ENCODE assay signal across 13 cellular contexts in the genomic region with DNA sequence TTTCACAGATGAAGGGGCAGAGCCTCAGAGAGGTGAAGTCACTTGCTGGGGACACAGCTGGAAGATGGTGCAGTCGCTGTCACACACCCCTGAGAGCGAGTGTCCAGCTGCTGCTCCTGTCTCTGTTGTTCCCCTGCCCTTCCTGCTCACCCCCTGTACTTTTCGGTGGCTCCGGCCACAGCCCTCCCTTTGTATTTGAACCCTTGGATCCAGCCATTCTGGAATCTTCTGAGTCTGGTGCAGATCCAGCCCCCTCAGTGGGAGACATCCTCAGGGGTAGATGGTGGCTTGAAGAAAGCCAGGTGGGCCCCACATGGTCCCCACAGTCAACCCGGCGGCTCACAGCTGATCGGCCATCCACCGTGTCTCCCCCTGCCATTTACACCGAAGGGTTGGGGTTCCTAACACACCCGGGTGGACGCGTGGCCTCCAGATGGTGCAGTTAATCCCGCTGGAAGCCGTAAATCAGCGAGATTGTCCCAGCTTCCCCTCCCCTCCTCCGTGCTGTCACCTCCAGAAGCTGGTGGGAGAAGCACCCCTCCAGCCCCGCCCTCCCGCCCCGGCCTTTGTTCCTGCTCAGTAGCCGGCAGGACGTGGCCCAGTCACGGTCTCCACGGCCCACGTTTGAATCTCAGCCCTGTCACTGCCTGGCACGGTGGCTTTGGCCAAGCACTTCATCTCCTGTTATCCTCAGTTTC.
DNase-seq lines count a peak whose midpoint lies in the region; ATAC-seq and TF ChIP-seq lines count a peak whose summit lies in the region.
"Had no signal": no experiment of that assay in that cellular context is flagged by ENCODE, and none has a peak within 500 bp of the region (broad histone marks: within the 10 kb centered on the region; RNA-seq: fewer than 3 reads in every experiment).

No MANE protein-coding gene starts in this region.

- H3K4ac ChIP-seq in mesenchymal stem cell (ENCODE audit: low read depth in 1 of 2, low read length in 2 of 2): peak overlapping the region; percentile 34 to 79

- H4K91ac ChIP-seq in mesenchymal stem cell (ENCODE audit: low read length): peak overlapping the region; percentile 92

- TF ChIP-seq CTCF in right atrium auricular region (IDR thresholded peaks at IDR 0.05) (no peak), OCI-LY7 (conservative IDR thresholded peaks at IDR 0.05; ENCODE audit: low read length) (no peak), vagina (IDR thresholded peaks at IDR 0.05) (no peak), smooth muscle cell (IDR thresholded peaks at IDR 0.05; ENCODE audit: borderline replicate concordance, insufficient read depth, poor library complexity, severe bottlenecking) (no peak)

- peak overlapping the region; percentile 100 for H4K8ac ChIP-seq in mesenchymal stem cell (ENCODE audit: low read length)

- H3F3A ChIP-seq in smooth muscle cell (ENCODE audit: low read depth): peaks cover 10% of the 10 kb centered on the region

- WGBS in right cardiac atrium: 70% methylated on average over 25 of the region's 25 CpGs
- 37% methylated on average over 23 of the region's 25 CpGs for WGBS in mesenchymal stem cell
- WGBS in smooth muscle cell (ENCODE audit: low lambda C conversion rate): 50% methylated on average over 25 of the region's 25 CpGs

- H3K79me2 ChIP-seq in OCI-LY7 (ENCODE audit: insufficient read depth, low read depth, low read length): no peaks in the 10 kb centered on the region
- H3K79me2 ChIP-seq in smooth muscle cell (ENCODE audit: low read depth): no peaks in the 10 kb centered on the region

- DNase-seq in right cardiac atrium: peak in 2 of 3 donors; percentile 46 to 48
- no peak for DNase-seq in right atrium auricular region (ENCODE audit: low spot score)
- no peak for DNase-seq in OCI-LY7 (ENCODE audit: low spot score)
- DNase-seq in mesenchymal stem cell: peak; percentile 34
- no peak for DNase-seq in vagina (ENCODE audit: extremely low spot score in 2 of 2)
- DNase-seq in RPMI8226: no peak
- DNase-seq in smooth muscle cell (lab: John Stamatoyannopoulos, UW; ENCODE audit: unreplicated experiment): no peak
- DNase-seq: activated effector memory CD4-positive, alpha-beta T cell treated with anti-CD3 and anti-CD28 coated beads, Interleukin-2, amount 50 U/mL, for 16 hours; Karpas-422 had no signal

- CTCF ChIA-PET in OCI-LY7 (lab: Charles Lee; ENCODE audit: unreplicated experiment): interaction anchor here (0.5 kb wide), 1 partner anchor 1845 kb away, joined by 3 read pairs; no protein-coding TSS in a partner anchor

- no peak overlapping the region for H2AFZ ChIP-seq in OCI-LY7 (ENCODE audit: low read length)
- no peak overlapping the region for H2AFZ ChIP-seq in mesenchymal stem cell (ENCODE audit: low read depth, low read length)
- no peak overlapping the region for H2AFZ ChIP-seq in smooth muscle cell (ENCODE audit: low read depth)

- H4K20me1 ChIP-seq in OCI-LY7 (ENCODE audit: insufficient read depth, low read length): no peaks in the 10 kb centered on the region
- H4K20me1 ChIP-seq in smooth muscle cell (ENCODE audit: low read depth): no peaks in the 10 kb centered on the region

- peak overlapping the region; percentile 47 to 98 for H2BK12ac ChIP-seq in mesenchymal stem cell (ENCODE audit: low read length in 2 of 2)

- H3K4me2 ChIP-seq in OCI-LY7 (ENCODE audit: low read length) (peak overlapping the region; percentile 28; the same call in 1 of the 2 replicates), mesenchymal stem cell (ENCODE audit: low read length, poor library complexity, severe bottlenecking) (no peak overlapping the region), smooth muscle cell (no peak overlapping the region)

- no peak for TF ChIP-seq POLR2A in vagina (IDR thresholded peaks at IDR 0.05)

- H3K27ac ChIP-seq in right cardiac atrium (ENCODE audit: low read length): no peak overlapping the region
- H3K27ac ChIP-seq in right atrium auricular region: no peak overlapping the region
- no peak overlapping the region for H3K27ac ChIP-seq in OCI-LY7 (ENCODE audit: low read depth, low read length, poor library complexity, severe bottlenecking)
- H3K27ac ChIP-seq in mesenchymal stem cell (ENCODE audit: low read length, poor library complexity, severe bottlenecking): no peak overlapping the region
- H3K27ac ChIP-seq in vagina: peak overlapping the region; percentile 98
- no peak overlapping the region for H3K27ac ChIP-seq in smooth muscle cell (ENCODE audit: low read depth)

- H3K14ac ChIP-seq in mesenchymal stem cell (ENCODE audit: low read length in 2 of 2): no peak overlapping the region

- BruUV-seq in OCI-LY7 (replicated peaks; lab: Mats Ljungman, UMichigan): no TSS peak

- no peak overlapping the region for H3K23ac ChIP-seq in mesenchymal stem cell (ENCODE audit: low read length in 2 of 2)

- intact Hi-C loops in right cardiac atrium (cut with DNase I) (loop anchor here in 1 of 4 donors (10.0 kb wide), 1 partner anchor 59 kb away; no protein-coding TSS in a partner anchor), OCI-LY7 (cut with micrococcal nuclease; ENCODE audit: unreplicated experiment) (no loop called here), vagina (cut with DNase I) (no loop called here)

- H3K9me3 ChIP-seq in right cardiac atrium (ENCODE audit: control insufficient read depth, low read length): no peaks in the 10 kb centered on the region
- H3K9me3 ChIP-seq in right atrium auricular region: no peaks in the 10 kb centered on the region
- no peaks in the 10 kb centered on the region for H3K9me3 ChIP-seq in OCI-LY7 (ENCODE audit: low read length)
- no peaks in the 10 kb centered on the region for H3K9me3 ChIP-seq in mesenchymal stem cell (ENCODE audit: control insufficient read depth, low read length)
- no peaks in the 10 kb centered on the region for H3K9me3 ChIP-seq in vagina
- H3K9me3 ChIP-seq in smooth muscle cell (replicated peaks; ENCODE audit: low read depth): no peaks in the 10 kb centered on the region
- H3K9me3 ChIP-seq: HAP-1, tibial nerve had no signal

- H2BK15ac ChIP-seq in mesenchymal stem cell (ENCODE audit: low read depth, poor library complexity, severe bottlenecking): peak overlapping the region; percentile 26

- H3K4me1 ChIP-seq in right cardiac atrium (ENCODE audit: control insufficient read depth, insufficient read depth, low read length) (peaks cover 5% of the 10 kb centered on the region), right atrium auricular region (peaks cover 0 to 31% of the 10 kb centered on the region in 2 donors), OCI-LY7 (ENCODE audit: insufficient read depth, low read length, poor library complexity, severe bottlenecking) (peaks cover 51% of the 10 kb centered on the region), mesenchymal stem cell (ENCODE audit: control insufficient read depth, insufficient read depth, low read depth, low read length) (peaks cover 42% of the 10 kb centered on the region), vagina (peaks cover 45% of the 10 kb centered on the region), smooth muscle cell (ENCODE audit: low read depth) (peaks cover 35% of the 10 kb centered on the region)

- peak overlapping the region; percentile 51 for H2AK5ac ChIP-seq in mesenchymal stem cell (ENCODE audit: low read length, severe bottlenecking)

- ATAC-seq in right cardiac atrium (no peak), GM18868 (IDR thresholded peaks at IDR 0.05; ENCODE audit: unreplicated experiment) (no peak)
- ATAC-seq: WTC11 had no signal

- H3K36me3 ChIP-seq in right atrium auricular region: no peaks in the 10 kb centered on the region
- H3K36me3 ChIP-seq in OCI-LY7 (ENCODE audit: insufficient read depth, low read length): no peaks in the 10 kb centered on the region
- no peaks in the 10 kb centered on the region for H3K36me3 ChIP-seq in mesenchymal stem cell (ENCODE audit: control insufficient read depth in 1 of 2, insufficient read depth in 2 of 2, low read depth in 1 of 2, low read length in 2 of 2)
- no peaks in the 10 kb centered on the region for H3K36me3 ChIP-seq in vagina
- no peaks in the 10 kb centered on the region for H3K36me3 ChIP-seq in smooth muscle cell (ENCODE audit: low read depth)
- H3K36me3 ChIP-seq: HAP-1, tibial nerve had no signal

- H2BK120ac ChIP-seq in mesenchymal stem cell (ENCODE audit: low read depth, low read length): peak overlapping the region; percentile 57

- H3K27me3 ChIP-seq in right cardiac atrium (ENCODE audit: control insufficient read depth, insufficient read depth): no peaks in the 10 kb centered on the region
- H3K27me3 ChIP-seq in right atrium auricular region: no peaks in the 10 kb centered on the region
- no peaks in the 10 kb centered on the region for H3K27me3 ChIP-seq in mesenchymal stem cell (ENCODE audit: control insufficient read depth in 1 of 2, insufficient read depth in 1 of 2, low read length in 2 of 2)
- H3K27me3 ChIP-seq in vagina: no peaks in the 10 kb centered on the region
- no peaks in the 10 kb centered on the region for H3K27me3 ChIP-seq in smooth muscle cell (ENCODE audit: low read depth)
- H3K27me3 ChIP-seq: tibial nerve had no signal

- no peak overlapping the region for H3K9ac ChIP-seq in mesenchymal stem cell (ENCODE audit: low read length)
- no peak overlapping the region for H3K9ac ChIP-seq in smooth muscle cell (ENCODE audit: low read depth)

- H3K79me1 ChIP-seq in mesenchymal stem cell (replicated peaks; ENCODE audit: low read length, poor library complexity, severe bottlenecking): peaks cover 1% of the 10 kb centered on the region

- H2BK5ac ChIP-seq in mesenchymal stem cell (ENCODE audit: low read depth, low read length, poor library complexity, severe bottlenecking): no peak overlapping the region

- H3K9me2 ChIP-seq in OCI-LY7 (ENCODE audit: insufficient read depth, low read length): no peaks in the 10 kb centered on the region

- H3K4me3 ChIP-seq in right cardiac atrium (ENCODE audit: low read length) (no peak overlapping the region), right atrium auricular region (no peak overlapping the region), OCI-LY7 (ENCODE audit: low read depth, low read length, poor library complexity, severe bottlenecking) (no peak overlapping the region), mesenchymal stem cell (ENCODE audit: insufficient read depth in 1 of 2, low read depth in 1 of 2, low read length in 2 of 2) (no peak overlapping the region), vagina (no peak overlapping the region), smooth muscle cell (no peak overlapping the region)
- H3K4me3 ChIP-seq: HAP-1, tibial nerve had no signal

- H3K18ac ChIP-seq in mesenchymal stem cell (ENCODE audit: low read depth in 1 of 2, low read length in 2 of 2): peak overlapping the region; percentile 3 to 67

- POLR2A ChIA-PET in OCI-LY7 (lab: Charles Lee): interaction anchor here (1.0 kb wide), 1 partner anchor 8 kb away, joined by 3 read pairs; no protein-coding TSS in a partner anchor

Comparison
In these comparisons a context has a peak if more than half of its experiments do, and no peak if none do; other contexts are left out.
1. DNase-seq: peak in right cardiac atrium (2 of 3) and mesenchymal stem cell (single experiment); none in right atrium auricular region (single experiment), OCI-LY7 (single experiment), vagina (0 of 2), RPMI8226 (single experiment) and smooth muscle cell (single experiment).